9 cellular contexts compared by ENCODE assay signal in genomic region chr9:5714501-5715401, GRCh38.
A peak's percentile ranks its signal among the peaks of the same experiment; 100 is the strongest.
DNase-seq lines count a peak whose midpoint lies in the region; ATAC-seq, FAIRE-seq and TF ChIP-seq lines count a peak whose summit lies in the region.
"Had no signal": no experiment of that assay in that cellular context is flagged by ENCODE, and none has a peak within 500 bp of the region (broad histone marks: within the 10 kb centered on the region; RNA-seq: fewer than 3 reads in every experiment).

No MANE protein-coding gene starts in this region.

- H3K27ac ChIP-seq in VCaP, result no peak overlapping the region
- H3K27ac ChIP-seq in kidney (ENCODE audit: low read depth in 2 of 2, low read length in 2 of 2), result no peak overlapping the region
- H3K27ac ChIP-seq: heart right ventricle had no signal

- DNase-seq in AG09319 (ENCODE audit: extremely low read depth, low read depth), result no peak
- no peak for DNase-seq in HFF-Myc (ENCODE audit: extremely low read depth, low read depth)
- DNase-seq in kidney, result no peak
- no peak for DNase-seq in GM10266 (ENCODE audit: extremely low spot score)
- DNase-seq in COR-L47 (lab: John Stamatoyannopoulos, UW), result no peak
- DNase-seq: heart right ventricle had no signal

- no peaks in the 10 kb centered on the region for H3K36me3 ChIP-seq in kidney (ENCODE audit: control insufficient read depth in 1 of 2, insufficient read depth in 2 of 2, low read length in 2 of 2)

- no peak for FAIRE-seq in kidney (lab: Jason Lieb, UNC)

- no peak overlapping the region for H3K9ac ChIP-seq in kidney (ENCODE audit: low read length in 2 of 2)

- no peak overlapping the region for H3K4me3 ChIP-seq in HFF-Myc (replicated peaks; ENCODE audit: low read depth, low read length)
- no peak overlapping the region for H3K4me3 ChIP-seq in kidney (ENCODE audit: low read length in 2 of 2)
- H3K4me3 ChIP-seq: heart right ventricle had no signal

- H3K4me1 ChIP-seq in kidney (ENCODE audit: control insufficient read depth in 1 of 2, insufficient read depth in 1 of 2, low read depth in 1 of 2, low read length in 2 of 2), result peaks cover 3 to 12% of the 10 kb centered on the region in 2 donors

- ATAC-seq in GM19328 (IDR thresholded peaks at IDR 0.05; ENCODE audit: unreplicated experiment) (no peak), GM21360 (IDR thresholded peaks at IDR 0.05; ENCODE audit: unreplicated experiment) (no peak)
- ATAC-seq: heart right ventricle had no signal

- TF ChIP-seq CTCF in AG09319 (IDR thresholded peaks at IDR 0.05; ENCODE audit: low read depth, low read length) (peak; percentile 24), HFF-Myc (IDR thresholded peaks at IDR 0.05; ENCODE audit: low read depth, low read length, missing control alignments) (peak; percentile 34), VCaP (conservative IDR thresholded peaks at IDR 0.05) (peak; percentile 85), kidney (IDR thresholded peaks at IDR 0.05; ENCODE audit: borderline replicate concordance, extremely low read depth, insufficient read depth) (peak; percentile 44), GM10266 (IDR thresholded peaks at IDR 0.05; ENCODE audit: control insufficient read depth, insufficient read depth, low read depth, missing control alignments) (no peak)

- peaks cover 0 to 4% of the 10 kb centered on the region in 2 donors for H3K9me3 ChIP-seq in kidney (ENCODE audit: control insufficient read depth in 1 of 2, low read length in 2 of 2)

- intact Hi-C loops in kidney (cut with DNase I), result no loop called here
